In the genomic region with DNA sequence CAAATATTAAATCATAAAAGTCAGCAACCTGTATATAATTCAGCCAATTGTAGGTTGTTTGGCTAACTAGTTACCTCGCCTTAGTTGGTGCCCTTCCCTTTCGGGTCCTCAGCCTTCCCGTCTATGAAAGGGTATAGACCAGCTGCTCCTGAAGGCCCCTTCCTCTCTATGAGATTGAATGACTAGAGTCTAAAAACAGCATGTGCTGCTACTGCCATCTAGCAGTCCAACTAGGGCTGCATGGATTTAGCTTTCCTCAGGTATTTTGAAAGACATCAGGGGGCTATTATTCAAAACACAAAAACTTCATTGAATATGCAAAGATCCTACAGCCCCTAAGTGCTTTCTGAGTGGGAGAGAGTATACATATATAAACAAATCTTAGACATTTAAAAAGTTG, we compare ENCODE assay signal across 8 cellular contexts. TPM values are rescaled to one million over a fixed set of nuclear protein-coding genes. Genes with fewer than 3 reads are reported as not detected.
DNase-seq lines count a peak whose midpoint lies in the region; ATAC-seq and TF ChIP-seq lines count a peak whose summit lies in the region.

No MANE protein-coding gene starts in this region.

- CTCF ChIA-PET in activated CD8-positive, alpha-beta memory T cell treated with anti-CD3 and anti-CD28 coated beads, Interleukin-2, amount 10 ng/mL, durations not matched to agents 7 days and 5 days (lab: Charles Lee) = interaction anchor here (0.7 to 4.0 kb wide), 11 partner anchors 8 to 691 kb away, joined by 3 to 20 read pairs (median 4); a partner anchor contains a TSS

- TF ChIP-seq CTCF in LNCAP (IDR thresholded peaks at IDR 0.05) (peak; percentile 56), RWPE2 (IDR thresholded peaks at IDR 0.05; ENCODE audit: poor library complexity, severe bottlenecking) (peak; percentile 75)

- H3K27ac Mint-ChIP-seq in activated naive CD8-positive, alpha-beta T cell treated with anti-CD3 and anti-CD28 coated beads, Interleukin-2, amount 50 U/mL, for 24 hours = no peak overlapping the region
- H3K27ac Mint-ChIP-seq in activated T-cell treated with anti-CD3 and anti-CD28 coated beads, Interleukin-2, amount 50 U/mL, for 72 hours = no peak overlapping the region
- no peak overlapping the region for H3K27ac Mint-ChIP-seq in activated CD8-positive, alpha-beta memory T cell treated with anti-CD3 and anti-CD28 coated beads, Interleukin-2, amount 10 ng/mL, durations not matched to agents 7 days and 5 days

- H3K27me3 ChIP-seq in RWPE2 (ENCODE audit: insufficient read depth, poor library complexity, severe bottlenecking) = no peaks in the 10 kb centered on the region

- peaks cover 18% of the 10 kb centered on the region for H3K4me1 Mint-ChIP-seq in activated naive CD8-positive, alpha-beta T cell treated with anti-CD3 and anti-CD28 coated beads, Interleukin-2, amount 50 U/mL, for 24 hours
- H3K4me1 Mint-ChIP-seq in activated T-cell treated with anti-CD3 and anti-CD28 coated beads, Interleukin-2, amount 50 U/mL, for 72 hours (ENCODE audit: low read depth) = peaks cover 18% of the 10 kb centered on the region
- peaks cover 18% of the 10 kb centered on the region for H3K4me1 Mint-ChIP-seq in activated CD8-positive, alpha-beta memory T cell treated with anti-CD3 and anti-CD28 coated beads, Interleukin-2, amount 10 ng/mL, durations not matched to agents 7 days and 5 days

- peak; percentile 38; the same call in 1 of the 3 replicates for ATAC-seq in RWPE2 (ENCODE audit: low read depth)
- no peak for ATAC-seq in activated naive CD8-positive, alpha-beta T cell treated with anti-CD3 and anti-CD28 coated beads, Interleukin-2, amount 50 U/mL, for 24 hours
- no peak for ATAC-seq in activated T-cell treated with anti-CD3 and anti-CD28 coated beads, Interleukin-2, amount 50 U/mL, for 72 hours (replicated peaks in 1 of 2)
- no peak for ATAC-seq in activated CD8-positive, alpha-beta memory T cell treated with anti-CD3 and anti-CD28 coated beads, Interleukin-2, amount 10 ng/mL, durations not matched to agents 7 days and 5 days

- no peaks in the 10 kb centered on the region for H3K36me3 Mint-ChIP-seq in activated naive CD8-positive, alpha-beta T cell treated with anti-CD3 and anti-CD28 coated beads, Interleukin-2, amount 50 U/mL, for 24 hours (ENCODE audit: low read depth)
- H3K36me3 Mint-ChIP-seq in activated T-cell treated with anti-CD3 and anti-CD28 coated beads, Interleukin-2, amount 50 U/mL, for 72 hours (ENCODE audit: insufficient read depth in 2 of 2) = no peaks in the 10 kb centered on the region
- H3K36me3 Mint-ChIP-seq in activated CD8-positive, alpha-beta memory T cell treated with anti-CD3 and anti-CD28 coated beads, Interleukin-2, amount 10 ng/mL, durations not matched to agents 7 days and 5 days = peaks cover 2% of the 10 kb centered on the region

- no peak overlapping the region for H3K4me3 Mint-ChIP-seq in activated naive CD8-positive, alpha-beta T cell treated with anti-CD3 and anti-CD28 coated beads, Interleukin-2, amount 50 U/mL, for 24 hours
- no peak overlapping the region for H3K4me3 Mint-ChIP-seq in activated T-cell treated with anti-CD3 and anti-CD28 coated beads, Interleukin-2, amount 50 U/mL, for 72 hours
- no peak overlapping the region for H3K4me3 Mint-ChIP-seq in activated CD8-positive, alpha-beta memory T cell treated with anti-CD3 and anti-CD28 coated beads, Interleukin-2, amount 10 ng/mL, durations not matched to agents 7 days and 5 days

- no peak overlapping the region for H3K27ac ChIP-seq in RWPE2 (ENCODE audit: poor library complexity, severe bottlenecking)

- no peaks in the 10 kb centered on the region for H3K36me3 ChIP-seq in RWPE2 (ENCODE audit: low read depth)

- H3K4me1 ChIP-seq in RWPE2 (ENCODE audit: insufficient read depth, poor library complexity, severe bottlenecking) = no peaks in the 10 kb centered on the region

- H3K9me3 Mint-ChIP-seq in activated naive CD8-positive, alpha-beta T cell treated with anti-CD3 and anti-CD28 coated beads, Interleukin-2, amount 50 U/mL, for 24 hours = no peaks in the 10 kb centered on the region
- H3K9me3 Mint-ChIP-seq in activated T-cell treated with anti-CD3 and anti-CD28 coated beads, Interleukin-2, amount 50 U/mL, for 72 hours = peaks cover 2% of the 10 kb centered on the region in 2 donors
- peaks cover 2% of the 10 kb centered on the region for H3K9me3 Mint-ChIP-seq in activated CD8-positive, alpha-beta memory T cell treated with anti-CD3 and anti-CD28 coated beads, Interleukin-2, amount 10 ng/mL, durations not matched to agents 7 days and 5 days (ENCODE audit: low read depth)

- H3K4me3 ChIP-seq in RWPE2 (ENCODE audit: severe bottlenecking) = no peak overlapping the region

- peak; percentile 66 for DNase-seq in DMS53 (lab: John Stamatoyannopoulos, UW)
- no peak for DNase-seq in RWPE2 (ENCODE audit: low spot score)
- peak; percentile 79 for DNase-seq in iPS-NIHi11 (ENCODE audit: low spot score)
- no peak for DNase-seq in islet precursor cell
- DNase-seq in activated naive CD8-positive, alpha-beta T cell treated with anti-CD3 and anti-CD28 coated beads, Interleukin-2, amount 50 U/mL, for 24 hours = no peak
- no peak for DNase-seq in activated T-cell treated with anti-CD3 and anti-CD28 coated beads, Interleukin-2, amount 50 U/mL, for 72 hours
- DNase-seq in activated CD8-positive, alpha-beta memory T cell treated with anti-CD3 and anti-CD28 coated beads, Interleukin-2, amount 10 ng/mL, durations not matched to agents 7 days and 5 days = no peak

- peaks cover 15% of the 10 kb centered on the region for H3K27me3 Mint-ChIP-seq in activated naive CD8-positive, alpha-beta T cell treated with anti-CD3 and anti-CD28 coated beads, Interleukin-2, amount 50 U/mL, for 24 hours
- peaks cover 28% of the 10 kb centered on the region for H3K27me3 Mint-ChIP-seq in activated T-cell treated with anti-CD3 and anti-CD28 coated beads, Interleukin-2, amount 50 U/mL, for 72 hours (ENCODE audit: low read depth)
- H3K27me3 Mint-ChIP-seq in activated CD8-positive, alpha-beta memory T cell treated with anti-CD3 and anti-CD28 coated beads, Interleukin-2, amount 10 ng/mL, durations not matched to agents 7 days and 5 days = peaks cover 25% of the 10 kb centered on the region

- H3K9me3 ChIP-seq in RWPE2 (ENCODE audit: severe bottlenecking) = no peaks in the 10 kb centered on the region

RNA-seq across cellular contexts. Expression of a gene that starts 37.0 kb away (rescaled TPM):
- 10 to 100 TPM; 39.7 to 41.3 TPM for total RNA-seq in activated T-cell treated with anti-CD3 and anti-CD28 coated beads, Interleukin-2, amount 50 U/mL, for 72 hours
- 10 to 100 TPM; 18.9 to 28.8 TPM for total RNA-seq in activated CD8-positive, alpha-beta memory T cell treated with anti-CD3 and anti-CD28 coated beads, Interleukin-2, amount 10 ng/mL, durations not matched to agents 7 days and 5 days

Comparison
In these comparisons a context has a peak if more than half of its experiments do, and no peak if none do; other contexts are left out.
1. DNase-seq: peak in DMS53 (single experiment) and iPS-NIHi11 (single experiment); none in RWPE2 (single experiment), islet precursor cell (single experiment), activated naive CD8-positive, alpha-beta T cell treated with anti-CD3 and anti-CD28 coated beads, Interleukin-2, amount 50 U/mL, for 24 hours (single experiment), activated T-cell treated with anti-CD3 and anti-CD28 coated beads, Interleukin-2, amount 50 U/mL, for 72 hours (0 of 2) and activated CD8-positive, alpha-beta memory T cell treated with anti-CD3 and anti-CD28 coated beads, Interleukin-2, amount 10 ng/mL, durations not matched to agents 7 days and 5 days (single experiment).